In genomic region chr19:18588611-18589379, GRCh38 we compare ENCODE assay signal across 1 cellular context.
TF ChIP-seq lines count a peak whose summit lies in the region.

Gene REX1BD, plus strand, starts transcription at chr19:18588798. Its CDS starts 4 bp downstream, at chr19:18588802.

TF ChIP-seq in HEK293, 187 proteins besides CTCF, POLR2A, EP300 and RAD21 (continued from another document):
- no peak for TF ChIP-seq PRDM2 (tag by site-specific recombination; IDR thresholded peaks at IDR 0.05; ENCODE audit: borderline replicate concordance)
- TF ChIP-seq ZNF114 (tag by site-specific recombination; IDR thresholded peaks at IDR 0.05): no peak
- TF ChIP-seq INSM2 (tag by site-specific recombination; IDR thresholded peaks at IDR 0.05): peak; percentile 65
- peak; percentile 52; the same call in 1 of the 2 replicates for TF ChIP-seq REST (tag by site-specific recombination; IDR thresholded peaks at IDR 0.05)
- TF ChIP-seq ZBTB21 (tag by site-specific recombination; IDR thresholded peaks at IDR 0.05): no peak
- no peak for TF ChIP-seq IKZF3 (tag by site-specific recombination; IDR thresholded peaks at IDR 0.05)
- peak; percentile 100 for TF ChIP-seq PATZ1 (tag by site-specific recombination; IDR thresholded peaks at IDR 0.05)
- TF ChIP-seq ZNF791 (tag by site-specific recombination; IDR thresholded peaks at IDR 0.05): no peak
- no peak for TF ChIP-seq HOXD13 (CRISPR knock-in tag; IDR thresholded peaks at IDR 0.05; ENCODE audit: borderline replicate concordance)
- no peak for TF ChIP-seq ZNF571 (tag by site-specific recombination; IDR thresholded peaks at IDR 0.05)
- TF ChIP-seq ZBTB26 (tag by site-specific recombination; optimal IDR thresholded peaks at IDR 0.05): peak; percentile 99
- TF ChIP-seq KLF7 (tag by site-specific recombination; IDR thresholded peaks at IDR 0.05; ENCODE audit: borderline replicate concordance): no peak
- TF ChIP-seq ZNF280D (tag by site-specific recombination; IDR thresholded peaks at IDR 0.05): no peak
- TF ChIP-seq ZNF19 (tag by site-specific recombination; IDR thresholded peaks at IDR 0.05; ENCODE audit: low read depth): no peak
- TF ChIP-seq ZNF449 (tag by site-specific recombination; IDR thresholded peaks at IDR 0.05): no peak; the same call in none of the 2 replicates
- no peak for TF ChIP-seq ZNF23 (tag by site-specific recombination; IDR thresholded peaks at IDR 0.05; ENCODE audit: borderline replicate concordance)
- TF ChIP-seq ZNF341 (tag by site-specific recombination; IDR thresholded peaks at IDR 0.05; ENCODE audit: low read depth): no peak
- no peak for TF ChIP-seq GFI1B (tag by site-specific recombination; IDR thresholded peaks at IDR 0.05)
- no peak for TF ChIP-seq ZNF529 (tag by site-specific recombination; IDR thresholded peaks at IDR 0.05; ENCODE audit: insufficient replicate concordance)
- TF ChIP-seq YY1 (tag by site-specific recombination; IDR thresholded peaks at IDR 0.05): peak; percentile 75
- TF ChIP-seq ZBTB48 (tag by site-specific recombination; IDR thresholded peaks at IDR 0.05): peak; percentile 99
- no peak for TF ChIP-seq ZNF362 (tag by site-specific recombination; IDR thresholded peaks at IDR 0.05)
- no peak for TF ChIP-seq ZNF350 (tag by site-specific recombination; IDR thresholded peaks at IDR 0.05)
- TF ChIP-seq ZNF433 (tag by site-specific recombination; IDR thresholded peaks at IDR 0.05; ENCODE audit: low read depth): no peak
- peak; percentile 29; the same call in 1 of the 2 replicates for TF ChIP-seq PRDM4 (tag by site-specific recombination; IDR thresholded peaks at IDR 0.05)
- peak; percentile 52 for TF ChIP-seq ZIC2 (tag by site-specific recombination; IDR thresholded peaks at IDR 0.05)
